Comparison of ENCODE assay signal across 16 cellular contexts in genomic region chr1:185343306-185343705, GRCh38.
"Had no signal": no experiment of that assay in that cellular context is flagged by ENCODE, and none has a peak within 500 bp of the region (broad histone marks: within the 10 kb centered on the region; RNA-seq: fewer than 3 reads in every experiment).

No MANE protein-coding gene starts in this region.

- H3K4me1 ChIP-seq: neural progenitor cell, tibial artery had no signal

- H3K4me3 ChIP-seq: lower lobe of right lung, neural progenitor cell, ovary, tibial artery, vagina had no signal

- DNase-seq: activated CD4-positive, alpha-beta memory T cell treated with anti-CD3 and anti-CD28 coated beads for 36 hours; activated CD4-positive, alpha-beta T cell treated with anti-CD3 and anti-CD28 coated beads for 36 hours; activated CD8-positive, alpha-beta memory T cell treated with anti-CD3 and anti-CD28 coated beads, Interleukin-2, amount 10 ng/mL, durations not matched to agents 7 days and 5 days; activated naive CD4-positive, alpha-beta T cell treated with anti-CD3 and anti-CD28 coated beads, Interleukin-2, amount 50 U/mL, for 16 hours; activated T-cell treated with anti-CD3 and anti-CD28 coated beads, Interleukin-2, amount 50 U/mL, for 24 hours; kidney glomerular epithelial cell; lower lobe of right lung; ovary; stimulated activated CD4-positive, alpha-beta T cell treated with anti-CD3 and anti-CD28 coated beads, Interleukin-12 subunit alpha, Interleukin-12 subunit beta, amount 100 ng/mL, for 4 hours; stimulated activated CD4-positive, alpha-beta T cell treated with anti-CD3 and anti-CD28 coated beads, Interleukin-2, amount 100 ng/mL, for 24 hours; T-helper 1 cell; T1000; tibial artery; WERI-Rb-1 had no signal

- H3K27me3 ChIP-seq: neural progenitor cell, ovary, tibial artery, vagina had no signal

- H3K9me3 ChIP-seq: lower lobe of right lung, ovary, tibial artery, vagina had no signal

- H3K27ac ChIP-seq: lower lobe of right lung, neural progenitor cell, tibial artery, vagina, WERI-Rb-1 had no signal

- ATAC-seq: activated CD4-positive, alpha-beta T cell treated with anti-CD3 and anti-CD28 coated beads for 36 hours; activated CD8-positive, alpha-beta memory T cell treated with anti-CD3 and anti-CD28 coated beads, Interleukin-2, amount 10 ng/mL, durations not matched to agents 7 days and 5 days; lower lobe of right lung had no signal

- H3K36me3 ChIP-seq: lower lobe of right lung, neural progenitor cell, ovary, tibial artery, vagina, WERI-Rb-1 had no signal
